Comparison of ENCODE assay signal across 28 cellular contexts in genomic region chr7:79513271-79513670, GRCh38. TPM values are rescaled to one million over a fixed set of nuclear protein-coding genes. Genes with fewer than 3 reads are reported as not detected.
"Had no signal": no experiment of that assay in that cellular context is flagged by ENCODE, and none has a peak within 500 bp of the region (broad histone marks: within the 10 kb centered on the region; RNA-seq: fewer than 3 reads in every experiment).

No MANE protein-coding gene starts in this region.

- H3K4me3 Mint-ChIP-seq: activated CD4-positive, alpha-beta memory T cell treated with anti-CD3 and anti-CD28 coated beads for 36 hours; activated CD4-positive, alpha-beta T cell treated with anti-CD3 and anti-CD28 coated beads, Interleukin-2, amount 10 ng/mL, durations not matched to agents 7 days and 5 days; activated naive CD8-positive, alpha-beta T cell treated with anti-CD3 and anti-CD28 coated beads, Interleukin-2, amount 50 U/mL, for 24 hours; activated T-cell treated with anti-CD3 and anti-CD28 coated beads, Interleukin-2, amount 50 U/mL, for 4 hours; IgD-negative memory B cell had no signal

- H3K9me3 ChIP-seq: breast epithelium, MG63 had no signal

- H3K27ac Mint-ChIP-seq: activated CD4-positive, alpha-beta memory T cell treated with anti-CD3 and anti-CD28 coated beads for 36 hours; activated CD4-positive, alpha-beta T cell treated with anti-CD3 and anti-CD28 coated beads, Interleukin-2, amount 10 ng/mL, durations not matched to agents 7 days and 5 days; activated naive CD4-positive, alpha-beta T cell treated with anti-CD3 and anti-CD28 coated beads, Interleukin-2, amount 50 U/mL, for 72 hours; activated naive CD8-positive, alpha-beta T cell treated with anti-CD3 and anti-CD28 coated beads, Interleukin-2, amount 50 U/mL, for 24 hours; IgD-negative memory B cell had no signal

- H3K27me3 Mint-ChIP-seq: activated CD4-positive, alpha-beta memory T cell treated with anti-CD3 and anti-CD28 coated beads for 36 hours; activated CD4-positive, alpha-beta T cell treated with anti-CD3 and anti-CD28 coated beads, Interleukin-2, amount 10 ng/mL, durations not matched to agents 7 days and 5 days; activated naive CD8-positive, alpha-beta T cell treated with anti-CD3 and anti-CD28 coated beads, Interleukin-2, amount 50 U/mL, for 24 hours; IgD-negative memory B cell had no signal

- H3K4me1 ChIP-seq: breast epithelium had no signal

- H3K27me3 ChIP-seq: breast epithelium, MG63 had no signal

- H3K9me3 Mint-ChIP-seq: activated CD4-positive, alpha-beta T cell treated with anti-CD3 and anti-CD28 coated beads, Interleukin-2, amount 10 ng/mL, durations not matched to agents 7 days and 5 days; activated naive CD8-positive, alpha-beta T cell treated with anti-CD3 and anti-CD28 coated beads, Interleukin-2, amount 50 U/mL, for 24 hours had no signal

- H3K4me3 ChIP-seq: breast epithelium, MG63, SK-N-MC had no signal

- H3K4me1 Mint-ChIP-seq: activated CD4-positive, alpha-beta T cell treated with anti-CD3 and anti-CD28 coated beads, Interleukin-2, amount 10 ng/mL, durations not matched to agents 7 days and 5 days; activated naive CD8-positive, alpha-beta T cell treated with anti-CD3 and anti-CD28 coated beads, Interleukin-2, amount 50 U/mL, for 24 hours; IgD-negative memory B cell had no signal

- H3K36me3 Mint-ChIP-seq: activated CD4-positive, alpha-beta memory T cell treated with anti-CD3 and anti-CD28 coated beads for 36 hours; IgD-negative memory B cell had no signal

- H3K36me3 ChIP-seq: breast epithelium, MG63 had no signal

- DNase-seq: activated CD4-positive, alpha-beta memory T cell treated with anti-CD3 and anti-CD28 coated beads for 36 hours; activated CD4-positive, alpha-beta T cell treated with anti-CD3 and anti-CD28 coated beads, Interleukin-2, amount 10 ng/mL, durations not matched to agents 7 days and 5 days; activated CD4-positive, CD25-positive, alpha-beta regulatory T cell; activated CD8-positive, alpha-beta memory T cell treated with anti-CD3 and anti-CD28 coated beads for 24 hours; activated effector memory CD4-positive, alpha-beta T cell treated with anti-CD3 and anti-CD28 coated beads, Interleukin-2, amount 50 U/mL, for 16 hours; activated naive CD4-positive, alpha-beta T cell treated with Interleukin-2 at 50 U/mL for 16 hours; activated naive CD8-positive, alpha-beta T cell treated with anti-CD3 and anti-CD28 coated beads, Interleukin-2, amount 50 U/mL, for 24 hours; activated T-cell treated with anti-CD3 and anti-CD28 coated beads, Interleukin-2, amount 50 U/mL, for 4 hours; amygdala; caudate nucleus; KG1; MG63; MV-4-11; NCI-H1105; NCI-H1436; NCI-H187; NCI-H2081; NCI-H446; NCI-H524; RPMI8226; T-helper 1 cell had no signal

- H3K27ac ChIP-seq: breast epithelium, SK-N-MC, VCaP had no signal

- ATAC-seq: activated naive CD4-positive, alpha-beta T cell treated with anti-CD3 and anti-CD28 coated beads, Interleukin-2, amount 50 U/mL, for 72 hours; activated naive CD8-positive, alpha-beta T cell treated with anti-CD3 and anti-CD28 coated beads, Interleukin-2, amount 50 U/mL, for 24 hours; activated T-cell treated with anti-CD3 and anti-CD28 coated beads, Interleukin-2, amount 50 U/mL, for 4 hours; Right ventricle myocardium inferior had no signal

RNA-seq across cellular contexts. Expression of gene MAGI2, which starts 59.8 kb away (rescaled TPM):
- total RNA-seq: T-helper 2 cell treated with Interferon-gamma antibody and Interleukin-4, amounts not matched to agents 100 ng/mL and 5 ng/mL, for 36 hours had no signal
- polyA plus RNA-seq: IgD-negative memory B cell had no signal
